ENCODE assay signal across 1 cellular context in the genomic region with DNA sequence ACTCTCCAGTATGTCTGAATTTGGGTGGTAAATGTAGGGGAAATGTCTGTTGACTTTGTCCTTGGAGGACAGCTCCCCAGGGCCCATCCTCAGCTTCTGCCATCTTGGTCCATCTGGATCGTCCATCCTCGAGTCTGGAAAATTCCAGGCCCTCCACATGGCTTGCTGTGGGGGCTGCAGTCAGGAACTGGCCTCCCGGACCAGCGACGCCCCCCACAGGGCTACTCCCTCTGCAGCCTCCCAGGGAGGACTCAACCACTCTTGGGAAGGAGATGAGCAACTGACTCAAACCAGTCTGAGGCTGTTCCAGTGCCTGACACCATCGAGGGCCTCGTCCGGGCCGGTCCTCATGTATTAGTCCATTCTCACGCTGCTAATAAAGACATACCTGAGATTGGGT.
TF ChIP-seq lines count a peak whose summit lies in the region.

No MANE protein-coding gene starts in this region.

TF ChIP-seq in H1, 55 proteins besides CTCF, POLR2A, EP300 and RAD21:
- TF ChIP-seq YY1 (IDR thresholded peaks at IDR 0.05; ENCODE audit: low read depth, low read length), result no peak
- no peak for TF ChIP-seq CEBPB (IDR thresholded peaks at IDR 0.05; ENCODE audit: low read depth, low read length)
- no peak for TF ChIP-seq CHD2 (IDR thresholded peaks at IDR 0.05; ENCODE audit: low read length)
- TF ChIP-seq SIRT6 (IDR thresholded peaks at IDR 0.05; ENCODE audit: low read length), result no peak
- no peak for TF ChIP-seq TBP (IDR thresholded peaks at IDR 0.05; ENCODE audit: low read depth, low read length)
- no peak for TF ChIP-seq FOSL1 (IDR thresholded peaks at IDR 0.05; ENCODE audit: insufficient read depth, low read depth, low read length)
- TF ChIP-seq CBX5 (IDR thresholded peaks at IDR 0.05; ENCODE audit: low read depth, low read length), result no peak
- TF ChIP-seq, protein P1, sequence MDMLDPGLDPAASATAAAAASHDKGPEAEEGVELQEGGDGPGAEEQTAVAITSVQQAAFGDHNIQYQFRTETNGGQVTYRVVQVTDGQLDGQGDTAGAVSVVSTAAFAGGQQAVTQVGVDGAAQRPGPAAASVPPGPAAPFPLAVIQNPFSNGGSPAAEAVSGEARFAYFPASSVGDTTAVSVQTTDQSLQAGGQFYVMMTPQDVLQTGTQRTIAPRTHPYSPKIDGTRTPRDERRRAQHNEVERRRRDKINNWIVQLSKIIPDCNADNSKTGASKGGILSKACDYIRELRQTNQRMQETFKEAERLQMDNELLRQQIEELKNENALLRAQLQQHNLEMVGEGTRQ (IDR thresholded peaks at IDR 0.05; ENCODE audit: low read length), result no peak
TF ChIP-seq in H1: peak in this region for 0.
